Comparison of ENCODE assay signal across 13 cellular contexts in genomic region chr1:10057305-10057704, GRCh38. TPM values are rescaled to one million over a fixed set of nuclear protein-coding genes. Genes with fewer than 3 reads are reported as not detected.
DNase-seq lines count a peak whose midpoint lies in the region; ATAC-seq and TF ChIP-seq lines count a peak whose summit lies in the region.
"Had no signal": no experiment of that assay in that cellular context is flagged by ENCODE, and none has a peak within 500 bp of the region (broad histone marks: within the 10 kb centered on the region; RNA-seq: fewer than 3 reads in every experiment).

No MANE protein-coding gene starts in this region.

- H4K8ac ChIP-seq in H9 (replicated peaks; ENCODE audit: insufficient read length, low read depth, low read length) = no peak overlapping the region

- H2BK5ac ChIP-seq in H9 (ENCODE audit: insufficient read length, low read length) = no peak overlapping the region

- H3K4me3 ChIP-seq in SK-N-SH (ENCODE audit: low read depth in 2 of 2, low read length in 1 of 2) (no peak overlapping the region), smooth muscle cell (no peak overlapping the region), spleen (no peak overlapping the region)

- H3K4me1 ChIP-seq in H9 (ENCODE audit: insufficient read depth, low read length) (no peaks in the 10 kb centered on the region), SK-N-SH (ENCODE audit: control insufficient read depth in 1 of 2, insufficient read depth in 2 of 2, low read depth in 1 of 2, low read length in 1 of 2) (peaks cover 0 to 21% of the 10 kb centered on the region in 2 experiments; a peak in 3 of 4 replicates), foreskin keratinocyte (peaks cover 16% of the 10 kb centered on the region), smooth muscle cell (ENCODE audit: low read depth) (peaks cover 10% of the 10 kb centered on the region), spleen (peaks cover 0 to 27% (median 8%) of the 10 kb centered on the region in 6 donors)

- H3K9ac ChIP-seq in H9 (ENCODE audit: extremely low read depth, insufficient read length, low read length) = no peak overlapping the region
- peak overlapping the region; percentile 9; the same call in 1 of the 2 replicates for H3K9ac ChIP-seq in SK-N-SH
- peak overlapping the region; percentile 71 for H3K9ac ChIP-seq in smooth muscle cell (ENCODE audit: low read depth)

- H4K20me1 ChIP-seq in H9 (ENCODE audit: control insufficient read depth, insufficient read depth, insufficient read length) (no peaks in the 10 kb centered on the region), SK-N-SH (ENCODE audit: insufficient read depth) (no peaks in the 10 kb centered on the region; the same call in 1 of the 2 replicates), smooth muscle cell (ENCODE audit: low read depth) (peaks cover 14% of the 10 kb centered on the region)

- H3K4me2 ChIP-seq in H9 (ENCODE audit: insufficient read depth, insufficient read length, low read length) = no peak overlapping the region
- H3K4me2 ChIP-seq in SK-N-SH = peak overlapping the region; percentile 35; the same call in 1 of the 2 replicates
- peak overlapping the region; percentile 26 for H3K4me2 ChIP-seq in smooth muscle cell

- H3K14ac ChIP-seq in H9 (ENCODE audit: insufficient read depth, low read length) = no peak overlapping the region

- no peaks in the 10 kb centered on the region for H3K9me3 Mint-ChIP-seq in H9
- H3K9me3 Mint-ChIP-seq: effector memory CD8-positive, alpha-beta T cell had no signal

- no peak overlapping the region for H2BK15ac ChIP-seq in H9 (ENCODE audit: low read depth, low read length)

- H3K56ac ChIP-seq in H9 (ENCODE audit: insufficient read length, low read depth, low read length) = no peak overlapping the region

- no peak for TF ChIP-seq POLR2A in spleen (IDR thresholded peaks at IDR 0.05)

- H3K9me2 ChIP-seq in SK-N-SH = no peaks in the 10 kb centered on the region

- no peaks in the 10 kb centered on the region for H3K79me1 ChIP-seq in H9 (ENCODE audit: insufficient read depth, low read depth, low read length, poor library complexity, severe bottlenecking)

- ATAC-seq in foreskin keratinocyte (peak; percentile 74), HG03354 (IDR thresholded peaks at IDR 0.05; ENCODE audit: poor library complexity, severe bottlenecking, unreplicated experiment) (no peak)
- no peak for ATAC-seq in activated CD4-positive, CD25-positive, alpha-beta regulatory T cell treated with anti-CD3 and anti-CD28 coated beads, Interleukin-2, amount 50 U/mL, for 24 hours
- ATAC-seq: activated CD4-positive, alpha-beta T cell treated with anti-CD3 and anti-CD28 coated beads for 36 hours; effector memory CD8-positive, alpha-beta T cell had no signal

- TF ChIP-seq CTCF in H9 (conservative IDR thresholded peaks at IDR 0.05) (no peak), SK-N-SH (IDR thresholded peaks at IDR 0.05) (no peak), foreskin keratinocyte (conservative IDR thresholded peaks at IDR 0.05) (no peak), smooth muscle cell (IDR thresholded peaks at IDR 0.05; ENCODE audit: borderline replicate concordance, insufficient read depth, poor library complexity, severe bottlenecking) (no peak), spleen (IDR thresholded peaks at IDR 0.05 in 8 of 11, conservative IDR thresholded peaks at IDR 0.05 in 3 of 11) (no peak)

- no peak for TF ChIP-seq EP300 in SK-N-SH (IDR thresholded peaks at IDR 0.05; ENCODE audit: borderline replicate concordance in 1 of 2, low read depth in 1 of 2, low read length in 1 of 2)

- H3K27ac Mint-ChIP-seq in H9 = peak overlapping the region; percentile 57 to 73 (median 67); a peak in 4 of 7 replicates
- H3K27ac Mint-ChIP-seq: activated CD4-positive, alpha-beta T cell treated with anti-CD3 and anti-CD28 coated beads for 36 hours had no signal

- no peak for DNase-seq in H9
- DNase-seq in SK-N-SH = no peak
- peak in 1 of 2 donors; percentile 49 for DNase-seq in foreskin keratinocyte
- no peak for DNase-seq in smooth muscle cell (lab: John Stamatoyannopoulos, UW; ENCODE audit: unreplicated experiment)
- DNase-seq in spleen = no peak
- DNase-seq in GM19238 (ENCODE audit: insufficient read length, low spot score) = no peak
- DNase-seq: activated CD4-positive, alpha-beta T cell treated with anti-CD3 and anti-CD28 coated beads for 36 hours; activated effector memory CD4-positive, alpha-beta T cell treated with anti-CD3 and anti-CD28 coated beads, Interleukin-2, amount 50 U/mL, for 16 hours; effector memory CD8-positive, alpha-beta T cell; GOT3; kidney had no signal

- H3K27ac ChIP-seq in H9 (ENCODE audit: insufficient read length, low read depth, low read length) = no peak overlapping the region
- peak overlapping the region in 1 of 2 experiments; percentile 87; a peak in 2 of 4 replicates for H3K27ac ChIP-seq in SK-N-SH (ENCODE audit: low read depth in 2 of 2, low read length in 1 of 2)
- peak overlapping the region; percentile 68 for H3K27ac ChIP-seq in foreskin keratinocyte
- H3K27ac ChIP-seq in smooth muscle cell (ENCODE audit: low read depth) = peak overlapping the region; percentile 94
- no peak overlapping the region for H3K27ac ChIP-seq in spleen

- no peak overlapping the region for H2BK120ac ChIP-seq in H9 (ENCODE audit: low read depth, low read length, poor library complexity, severe bottlenecking)

- H2BK12ac ChIP-seq in H9 (ENCODE audit: insufficient read length, low read depth, low read length) = no peak overlapping the region

- H3F3A ChIP-seq in SK-N-SH (replicated peaks; ENCODE audit: insufficient read depth) = peaks cover 18% of the 10 kb centered on the region
- peaks cover 11% of the 10 kb centered on the region for H3F3A ChIP-seq in smooth muscle cell (ENCODE audit: low read depth)

- H4K5ac ChIP-seq in H9 (ENCODE audit: insufficient read length, low read depth, low read length) = no peak overlapping the region

- H3K9me3 ChIP-seq in H9 (ENCODE audit: control insufficient read depth, low read depth, low read length) (no peaks in the 10 kb centered on the region), SK-N-SH (no peaks in the 10 kb centered on the region), smooth muscle cell (replicated peaks; ENCODE audit: low read depth) (no peaks in the 10 kb centered on the region), spleen (no peaks in the 10 kb centered on the region)

- no peak for TF ChIP-seq RAD21 in SK-N-SH (IDR thresholded peaks at IDR 0.05; ENCODE audit: low read length)

- H3T11ph ChIP-seq in H9 (ENCODE audit: low read length) = no peak overlapping the region

- no peak overlapping the region for H3K4me3 Mint-ChIP-seq in H9
- H3K4me3 Mint-ChIP-seq: activated CD4-positive, alpha-beta T cell treated with anti-CD3 and anti-CD28 coated beads for 36 hours; effector memory CD8-positive, alpha-beta T cell had no signal

- intact Hi-C loops in spleen (cut with DNase I; ENCODE audit: low total_unique reads) = no loop called here

- POLR2A ChIA-PET in SK-N-SH (lab: Yijun Ruan, JAX) = interaction anchor here (0.7 kb wide), 1 partner anchor 184 kb away, joined by 6 read pairs; no protein-coding TSS in a partner anchor

- no CpG with 5 or more reads among the region's 4 CpGs for WGBS in H9 (ENCODE audit: extremely low coverage, insufficient read length, low lambda C conversion rate)
- WGBS in SK-N-SH (ENCODE audit: low lambda C conversion rate) = 44% methylated on average over 4 of the region's 4 CpGs
- WGBS in smooth muscle cell (ENCODE audit: low lambda C conversion rate) = 49% methylated on average over 4 of the region's 4 CpGs
- WGBS in spleen, 5 donors = 81 to 93% (median 88%) methylated on average over 4 of the region's 4 CpGs

- H3K36me3 ChIP-seq in SK-N-SH (replicated peaks in 1 of 2; ENCODE audit: control insufficient read depth in 1 of 2, insufficient read depth in 2 of 2, low read length in 1 of 2) = no peaks in the 10 kb centered on the region
- H3K36me3 ChIP-seq in smooth muscle cell (ENCODE audit: low read depth) = no peaks in the 10 kb centered on the region
- peaks cover 0 to 51% (median 6%) of the 10 kb centered on the region in 6 donors for H3K36me3 ChIP-seq in spleen

- H3K23me2 ChIP-seq in H9 (ENCODE audit: insufficient read length, low read depth, low read length, poor library complexity, severe bottlenecking) = no peaks in the 10 kb centered on the region

- H3K79me2 ChIP-seq in H9 (ENCODE audit: insufficient read depth, low read length) = no peaks in the 10 kb centered on the region; the same call in 1 of the 2 replicates
- peaks cover 97% of the 10 kb centered on the region for H3K79me2 ChIP-seq in SK-N-SH (ENCODE audit: insufficient read depth)
- H3K79me2 ChIP-seq in smooth muscle cell (ENCODE audit: low read depth) = peaks cover 89% of the 10 kb centered on the region

- peaks cover 5 to 12% (median 7%) of the 10 kb centered on the region in 3 experiments; a peak in 4 of 7 replicates for H3K36me3 Mint-ChIP-seq in H9 (ENCODE audit: insufficient read depth in 1 of 3, low read depth in 3 of 3)

- H4K91ac ChIP-seq in H9 (ENCODE audit: insufficient read length, low read depth, low read length) = no peak overlapping the region

- H3K4ac ChIP-seq in H9 (ENCODE audit: low read depth, low read length) = no peak overlapping the region

- H3K23ac ChIP-seq in H9 (ENCODE audit: insufficient read length, low read depth, low read length) = no peak overlapping the region

- H2AK5ac ChIP-seq in H9 (ENCODE audit: insufficient read length, low read length) = no peak overlapping the region

- H3K4me1 Mint-ChIP-seq in H9 = peaks cover 12 to 17% of the 10 kb centered on the region in 2 experiments

- H2AFZ ChIP-seq in H9 (ENCODE audit: low read length) = no peak overlapping the region
- H2AFZ ChIP-seq in SK-N-SH (ENCODE audit: low read depth) = no peak overlapping the region
- no peak overlapping the region for H2AFZ ChIP-seq in smooth muscle cell (ENCODE audit: low read depth)

- H3K18ac ChIP-seq in H9 (ENCODE audit: insufficient read length, low read depth, low read length) = no peak overlapping the region

- H2BK20ac ChIP-seq in H9 (ENCODE audit: low read depth, low read length, poor library complexity, severe bottlenecking) = no peak overlapping the region

- H3K27me3 ChIP-seq in H9 (ENCODE audit: insufficient read depth, low read length) (no peaks in the 10 kb centered on the region), SK-N-SH (ENCODE audit: insufficient read depth) (no peaks in the 10 kb centered on the region), foreskin keratinocyte (no peaks in the 10 kb centered on the region), smooth muscle cell (ENCODE audit: low read depth) (no peaks in the 10 kb centered on the region), spleen (replicated peaks in 1 of 7) (no peaks in the 10 kb centered on the region)

- CTCF ChIA-PET in SK-N-SH (lab: Yijun Ruan, JAX) = interaction anchor here (1.9 kb wide), 1 partner anchor 10 kb away, joined by 6 read pairs; no protein-coding TSS in a partner anchor

- no peaks in the 10 kb centered on the region for H3K27me3 Mint-ChIP-seq in H9 (ENCODE audit: low read depth)
- H3K27me3 Mint-ChIP-seq: activated CD4-positive, alpha-beta T cell treated with anti-CD3 and anti-CD28 coated beads for 36 hours; effector memory CD8-positive, alpha-beta T cell had no signal

RNA-seq across cellular contexts. Expression of gene UBE4B, which starts 24.5 kb away (rescaled TPM):
- total RNA-seq in H9 (2021) (66.0 and 67.6 TPM in 2 replicates), foreskin keratinocyte (36.2 and 37.2 TPM in 2 replicates), smooth muscle cell (46.4 and 54.7 TPM in 2 replicates), spleen (10 to 100 TPM; 27.0 to 53.8 (median 40.8) TPM)
- polyA plus RNA-seq in SK-N-SH (2012; rRNA removed) (14.4 and 19.1 TPM in 2 replicates), foreskin keratinocyte (11.4 and 13.2 TPM in 2 replicates), smooth muscle cell (20.9 and 24.2 TPM in 2 replicates), spleen (10 to 100 TPM in 2 of 3 donors, 1 to 10 TPM in 1; 8.8 to 12.7 (median 11.7) TPM)
- 13.1 and 13.7 TPM in 2 replicates for polyA plus RNA-seq in SK-N-SH (2012; cell fraction: cytosol; rRNA removed)
- polyA plus RNA-seq in SK-N-SH (2012; cell fraction: nucleus; rRNA removed) = 39.9 and 45.0 TPM in 2 replicates

Comparison
In these comparisons a context has a peak if more than half of its experiments do, and no peak if none do; other contexts are left out.
1. H3K27ac ChIP-seq: peak in foreskin keratinocyte (single experiment) and smooth muscle cell (single experiment); none in H9 (single experiment) and spleen (0 of 8).